In the genomic region with DNA sequence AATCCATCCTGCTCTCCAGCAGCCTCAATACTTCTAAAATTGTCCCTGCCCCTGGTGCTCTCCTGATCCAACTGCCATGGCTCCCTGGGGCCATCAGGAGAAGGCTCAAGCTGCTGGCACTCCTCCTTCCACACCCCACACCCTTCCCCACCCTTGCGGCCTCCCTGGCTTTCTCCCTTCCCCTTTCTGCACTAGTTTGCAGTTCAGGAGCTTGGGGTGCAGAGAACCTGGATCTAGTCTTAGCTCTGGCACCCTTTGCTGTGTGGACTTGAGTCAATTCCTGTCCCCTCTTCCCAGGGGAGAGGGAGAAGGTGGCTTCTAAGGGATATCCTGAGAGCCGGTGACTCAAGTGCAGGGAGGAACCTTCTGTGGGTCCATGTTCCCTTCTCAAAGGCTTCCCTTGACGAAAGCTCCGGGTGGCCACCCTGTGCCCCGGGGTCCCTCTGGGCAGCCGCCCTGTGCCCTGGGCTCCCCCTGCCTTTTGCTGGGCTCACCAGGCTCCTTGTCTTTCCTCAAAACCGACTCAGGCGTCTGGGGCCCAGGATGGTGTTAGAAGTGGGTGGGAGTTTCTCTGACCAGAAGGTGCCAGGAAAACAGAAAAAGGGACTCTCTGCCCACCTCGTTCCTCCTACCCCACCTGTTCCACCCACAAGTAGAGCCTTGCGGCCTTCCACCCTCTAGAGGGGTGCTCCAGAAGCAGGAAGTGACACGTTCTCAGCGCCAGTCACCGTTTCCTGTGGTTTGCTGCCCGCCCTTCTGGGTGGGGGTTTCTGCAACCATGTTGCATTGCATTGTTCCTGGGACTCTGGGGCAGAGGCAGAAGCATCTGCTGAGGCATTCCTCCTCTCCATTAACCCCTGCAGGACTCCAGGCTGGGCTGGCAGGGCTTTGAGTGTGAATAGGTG, we compare ENCODE assay signal across 8 cellular contexts. TPM values are rescaled to one million over a fixed set of nuclear protein-coding genes. Genes with fewer than 3 reads are reported as not detected.
DNase-seq lines count a peak whose midpoint lies in the region; ATAC-seq and TF ChIP-seq lines count a peak whose summit lies in the region.

No MANE protein-coding gene starts in this region.

- no peak overlapping the region for H3K4me2 ChIP-seq in mesenchymal stem cell (ENCODE audit: low read length, poor library complexity, severe bottlenecking)

- no TSS peak for BruUV-seq in Calu3 (replicated peaks; lab: Mats Ljungman, UMichigan)

- peak overlapping the region; percentile 22 for H4K91ac ChIP-seq in mesenchymal stem cell (ENCODE audit: low read length)

- TF ChIP-seq CTCF in Calu3 (IDR thresholded peaks at IDR 0.05; ENCODE audit: unreplicated experiment) (no peak), WTC11 (IDR thresholded peaks at IDR 0.05) (no peak)

- peaks cover 3% of the 10 kb centered on the region for H3K9me3 ChIP-seq in mesenchymal stem cell (ENCODE audit: control insufficient read depth, low read length)

- peak overlapping the region; percentile 71 to 84 for H3K4ac ChIP-seq in mesenchymal stem cell (ENCODE audit: low read depth in 1 of 2, low read length in 2 of 2)

- H3K4me1 ChIP-seq in mesenchymal stem cell (ENCODE audit: control insufficient read depth, insufficient read depth, low read depth, low read length): peaks cover 36% of the 10 kb centered on the region

- peak overlapping the region; percentile 93 for H4K8ac ChIP-seq in mesenchymal stem cell (ENCODE audit: low read length)

- intact Hi-C loops in Calu3 (cut with micrococcal nuclease; ENCODE audit: unreplicated experiment): no loop called here

- no peaks in the 10 kb centered on the region for H3K27me3 ChIP-seq in mesenchymal stem cell (ENCODE audit: control insufficient read depth in 1 of 2, insufficient read depth in 1 of 2, low read length in 2 of 2)

- H2BK12ac ChIP-seq in mesenchymal stem cell (ENCODE audit: low read length in 2 of 2): peak overlapping the region; percentile 79 to 96

- CTCF ChIA-PET in Calu3 (lab: Charles Lee) (no interaction called here), WTC11 (lab: Charles Lee) (interaction anchor here (1.1 to 1.2 kb wide), 2 partner anchors 15 to 206 kb away, joined by 3 read pairs; no protein-coding TSS in a partner anchor)

- peak overlapping the region; percentile 80 for H3K4me3 Mint-ChIP-seq in T-helper 1 cell treated with Interleukin-12 subunit alpha and Interleukin-12 subunit beta and Interleukin-4 antibody, amounts not matched to agents 30 μg/mL and 1 μg/mL, for 36 hours
- H3K4me3 Mint-ChIP-seq in Calu3 (ENCODE audit: low read depth, unreplicated experiment) (no peak overlapping the region), WTC11 (no peak overlapping the region)

- H3K79me1 ChIP-seq in mesenchymal stem cell (replicated peaks; ENCODE audit: low read length, poor library complexity, severe bottlenecking): peaks cover 2% of the 10 kb centered on the region

- no peak overlapping the region for H3K4me3 ChIP-seq in mesenchymal stem cell (ENCODE audit: insufficient read depth in 1 of 2, low read depth in 1 of 2, low read length in 2 of 2)

- H3K27ac ChIP-seq in adipose tissue (ENCODE audit: low read depth, low read length) (peak overlapping the region; percentile 87), mesenchymal stem cell (ENCODE audit: low read length, poor library complexity, severe bottlenecking) (peak overlapping the region; percentile 8)

- no peak overlapping the region for H3K9ac ChIP-seq in mesenchymal stem cell (ENCODE audit: low read length)

- 49 to 76% (median 53%) methylated on average over 14 of the region's 14 CpGs for WGBS in adipose tissue, 3 donors
- WGBS in mesenchymal stem cell: 47% methylated on average over 12 of the region's 14 CpGs

- peaks cover 8 to 28% of the 10 kb centered on the region in 2 experiments for H3K36me3 ChIP-seq in mesenchymal stem cell (ENCODE audit: control insufficient read depth in 1 of 2, insufficient read depth in 2 of 2, low read depth in 1 of 2, low read length in 2 of 2)

- peak overlapping the region; percentile 69 for H2BK120ac ChIP-seq in mesenchymal stem cell (ENCODE audit: low read depth, low read length)

- H2AK5ac ChIP-seq in mesenchymal stem cell (ENCODE audit: low read length, severe bottlenecking): peak overlapping the region; percentile 78

- H3K14ac ChIP-seq in mesenchymal stem cell (ENCODE audit: low read length in 2 of 2): peak overlapping the region in 1 of 2 experiments; percentile 9

- POLR2A ChIA-PET in WTC11 (lab: Charles Lee): interaction anchor here (2.2 kb wide), 1 partner anchor 12 kb away, joined by 8 read pairs; no protein-coding TSS in a partner anchor

- H3K9me3 Mint-ChIP-seq in T-helper 1 cell treated with Interleukin-12 subunit alpha and Interleukin-12 subunit beta and Interleukin-4 antibody, amounts not matched to agents 30 μg/mL and 1 μg/mL, for 36 hours: peaks cover 5% of the 10 kb centered on the region
- H3K9me3 Mint-ChIP-seq in Calu3 (ENCODE audit: low read depth, unreplicated experiment) (no peaks in the 10 kb centered on the region), WTC11 (peaks cover 7% of the 10 kb centered on the region)

- H2AFZ ChIP-seq in mesenchymal stem cell (ENCODE audit: low read depth, low read length): peak overlapping the region; percentile 62

- ATAC-seq in GM19043 (IDR thresholded peaks at IDR 0.05; ENCODE audit: low read depth, unreplicated experiment): peak; percentile 80
- ATAC-seq in HG03196 (IDR thresholded peaks at IDR 0.05; ENCODE audit: unreplicated experiment): peak; percentile 81
- no peak; the same call in 1 of the 2 replicates for ATAC-seq in WTC11

- H3K4me1 Mint-ChIP-seq in T-helper 1 cell treated with Interleukin-12 subunit alpha and Interleukin-12 subunit beta and Interleukin-4 antibody, amounts not matched to agents 30 μg/mL and 1 μg/mL, for 36 hours (ENCODE audit: low read depth): peaks cover 55% of the 10 kb centered on the region
- H3K4me1 Mint-ChIP-seq in Calu3 (ENCODE audit: low read depth, unreplicated experiment): peaks cover 8% of the 10 kb centered on the region
- peaks cover 6% of the 10 kb centered on the region; the same call in 1 of the 2 replicates for H3K4me1 Mint-ChIP-seq in WTC11

- H2BK5ac ChIP-seq in mesenchymal stem cell (ENCODE audit: low read depth, low read length, poor library complexity, severe bottlenecking): no peak overlapping the region

- peak overlapping the region; percentile 97 for H3K27ac Mint-ChIP-seq in T-helper 1 cell treated with Interleukin-12 subunit alpha and Interleukin-12 subunit beta and Interleukin-4 antibody, amounts not matched to agents 30 μg/mL and 1 μg/mL, for 36 hours
- H3K27ac Mint-ChIP-seq in Calu3 (ENCODE audit: unreplicated experiment) (no peak overlapping the region), WTC11 (no peak overlapping the region)

- peak overlapping the region in 1 of 2 experiments; percentile 15 for H3K23ac ChIP-seq in mesenchymal stem cell (ENCODE audit: low read length in 2 of 2)

- DNase-seq in mesenchymal stem cell (peak; percentile 87), Calu3 (no peak), WTC11 (ENCODE audit: low spot score) (no peak)
- peak; percentile 87 to 91 for DNase-seq in stimulated activated CD8-positive, alpha-beta memory T cell treated with anti-CD3 and anti-CD28 coated beads, Interleukin-7, amount 100 ng/mL, for 4 hours (ENCODE audit: low read depth in 2 of 2)

- peak overlapping the region; percentile 31 for H2BK15ac ChIP-seq in mesenchymal stem cell (ENCODE audit: low read depth, poor library complexity, severe bottlenecking)

- H3K36me3 Mint-ChIP-seq in T-helper 1 cell treated with Interleukin-12 subunit alpha and Interleukin-12 subunit beta and Interleukin-4 antibody, amounts not matched to agents 30 μg/mL and 1 μg/mL, for 36 hours (ENCODE audit: low read depth): peaks cover 53% of the 10 kb centered on the region
- H3K36me3 Mint-ChIP-seq in Calu3 (ENCODE audit: insufficient read depth, unreplicated experiment) (no peaks in the 10 kb centered on the region), WTC11 (peaks cover 5% of the 10 kb centered on the region)

- peak overlapping the region; percentile 76 to 86 for H3K18ac ChIP-seq in mesenchymal stem cell (ENCODE audit: low read depth in 1 of 2, low read length in 2 of 2)

- H3K27me3 Mint-ChIP-seq in T-helper 1 cell treated with Interleukin-12 subunit alpha and Interleukin-12 subunit beta and Interleukin-4 antibody, amounts not matched to agents 30 μg/mL and 1 μg/mL, for 36 hours (ENCODE audit: low read depth): no peaks in the 10 kb centered on the region
- H3K27me3 Mint-ChIP-seq in Calu3 (ENCODE audit: unreplicated experiment) (no peaks in the 10 kb centered on the region), WTC11 (ENCODE audit: low read depth) (no peaks in the 10 kb centered on the region; the same call in 1 of the 2 replicates)

TF ChIP-seq in WTC11, 78 proteins besides CTCF, POLR2A, EP300 and RAD21:
- TF ChIP-seq FOXK1 (CRISPR knock-in tag; IDR thresholded peaks at IDR 0.05): no peak
- TF ChIP-seq ATF1 (CRISPR knock-in tag; IDR thresholded peaks at IDR 0.05): no peak
- no peak for TF ChIP-seq MXD4 (CRISPR knock-in tag; IDR thresholded peaks at IDR 0.05; ENCODE audit: borderline replicate concordance)
- no peak for TF ChIP-seq JAZF1 (CRISPR knock-in tag; IDR thresholded peaks at IDR 0.05)

RNA-seq across cellular contexts. Expression of a gene that starts 15.0 kb away (rescaled TPM):
- 10 to 100 TPM in 2 of 3 donors, 1 to 10 TPM in 1; 4.0 to 67.7 (median 43.7) TPM for polyA plus RNA-seq in adipose tissue
- 36.0 TPM for polyA plus RNA-seq in mesenchymal stem cell (2013, experiment 1 of 2)
- 35.7 TPM for polyA plus RNA-seq in mesenchymal stem cell (2013, experiment 2 of 2)
- total RNA-seq in Calu3 (2022) (0.19 and 0.24 TPM in 2 replicates), WTC11 (2021) (3.7 to 6.3 TPM (median 5.3 TPM) in 3 replicates)

RNA-seq across cellular contexts. Expression of a gene that starts 17.6 kb away (rescaled TPM):
- under 1 TPM in 1 of 3 donors, not detected in 2; 0.56 TPM for polyA plus RNA-seq in adipose tissue
- polyA plus RNA-seq in mesenchymal stem cell (2013, experiment 1 of 2): 0.01 TPM
- 0.04 TPM for polyA plus RNA-seq in mesenchymal stem cell (2013, experiment 2 of 2)
- total RNA-seq in Calu3 (2022) (not detected in 2 replicates), WTC11 (2021) (0.16 to 0.48 TPM (median 0.20 TPM) in 3 replicates)

RNA-seq across cellular contexts. Expression of a gene that starts 39.2 kb away (rescaled TPM):
- polyA plus RNA-seq in adipose tissue: 100 to 1,000 TPM; 116 to 202 (median 185) TPM
- 420 TPM for polyA plus RNA-seq in mesenchymal stem cell (2013, experiment 1 of 2)
- polyA plus RNA-seq in mesenchymal stem cell (2013, experiment 2 of 2): 415 TPM
- total RNA-seq in Calu3 (2022) (85.5 and 87.3 TPM in 2 replicates), WTC11 (2021) (213 to 220 TPM (median 220 TPM) in 3 replicates)

Comparison
In these comparisons a context has a peak if more than half of its experiments do, and no peak if none do; other contexts are left out.
1. DNase-seq: peak in mesenchymal stem cell (single experiment) and stimulated activated CD8-positive, alpha-beta memory T cell treated with anti-CD3 and anti-CD28 coated beads, Interleukin-7, amount 100 ng/mL, for 4 hours (2 of 2); none in Calu3 (single experiment) and WTC11 (single experiment).